In the genomic region with DNA sequence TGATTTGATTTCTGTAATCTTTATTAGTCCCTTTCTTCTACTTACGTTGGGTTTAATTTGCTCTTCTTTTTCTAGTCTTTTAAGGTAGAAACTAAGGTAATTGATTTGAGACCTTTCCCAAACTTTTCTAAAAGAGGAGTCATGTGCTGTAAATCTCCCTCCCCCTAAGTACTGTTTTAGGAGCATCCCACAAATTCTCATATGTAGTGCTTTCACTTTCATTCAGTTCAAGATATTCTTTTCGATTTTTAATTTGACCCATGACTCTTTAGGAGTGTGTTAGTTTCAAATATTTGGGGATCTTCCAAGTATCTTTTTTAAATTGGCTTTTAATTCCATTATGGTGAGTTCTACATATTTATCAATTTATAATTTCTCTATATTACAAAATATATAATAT, we compare ENCODE assay signal across 36 cellular contexts.
DNase-seq lines count a peak whose midpoint lies in the region; ATAC-seq, FAIRE-seq and TF ChIP-seq lines count a peak whose summit lies in the region.
"Had no signal": no experiment of that assay in that cellular context is flagged by ENCODE, and none has a peak within 500 bp of the region (broad histone marks: within the 10 kb centered on the region; RNA-seq: fewer than 3 reads in every experiment).

No MANE protein-coding gene starts in this region.

- in situ Hi-C loops in HepG2 (cut with HindIII; ENCODE audit: extremely low pct_ligation_motif_present, low pct_unique_long_range_greater_than_20kb), result no loop called here

- H2AFZ ChIP-seq in OCI-LY3 (ENCODE audit: low read depth, low read length) (no peak overlapping the region), HepG2 (ENCODE audit: low read length) (no peak overlapping the region)

- TF ChIP-seq POLR2A in HepG2 (IDR thresholded peaks at IDR 0.05; ENCODE audit: insufficient read depth in 1 of 2, low read depth in 2 of 2, low read length in 2 of 2) (no peak), right lobe of liver (IDR thresholded peaks at IDR 0.05) (no peak)

- POLR2A ChIA-PET in HepG2 (lab: Yijun Ruan, JAX), result no interaction called here
- POLR2A ChIA-PET in CD4-positive, alpha-beta T cell (lab: Charles Lee), result no interaction called here

- 57% methylated on average over 2 of the region's 2 CpGs for WGBS in HepG2 (ENCODE audit: low lambda C conversion rate)
- 34% methylated on average over 2 of the region's 2 CpGs for WGBS in right lobe of liver (ENCODE audit: insufficient coverage, low coverage, low lambda C conversion rate, missing lambda C conversion rate)

- no peaks in the 10 kb centered on the region for H3K27me3 Mint-ChIP-seq in CD4-positive, alpha-beta T cell
- H3K27me3 Mint-ChIP-seq: B cell; CD4-positive, alpha-beta memory T cell; CD4-positive, CD25-positive, alpha-beta regulatory T cell; CD8-positive, alpha-beta memory T cell had no signal

- H3K27me3 ChIP-seq in OCI-LY3 (ENCODE audit: low read depth, low read length) (no peaks in the 10 kb centered on the region), HepG2 (ENCODE audit: control insufficient read depth in 1 of 2, insufficient read depth in 2 of 2, low read length in 2 of 2) (no peaks in the 10 kb centered on the region), right lobe of liver (no peaks in the 10 kb centered on the region), SJCRH30 (no peaks in the 10 kb centered on the region)
- no peaks in the 10 kb centered on the region for H3K27me3 ChIP-seq in CD4-positive, alpha-beta T cell (ENCODE audit: control insufficient read depth, insufficient read depth, low read length)
- H3K27me3 ChIP-seq: BE2C; BLaER1; BLaER1 treated with 17β-estradiol and CSF1 and Interleukin-3, amounts not matched to agents 10 nM and 100 nM had no signal

- no peaks in the 10 kb centered on the region for H3K9me3 ChIP-seq in OCI-LY3 (ENCODE audit: insufficient read depth, low read length)
- peaks cover 0 to 4% of the 10 kb centered on the region in 2 donors for H3K9me3 ChIP-seq in kidney (ENCODE audit: control insufficient read depth in 1 of 2, low read length in 2 of 2)
- peaks cover 10% of the 10 kb centered on the region; the same call in 1 of the 2 replicates for H3K9me3 ChIP-seq in HepG2 (ENCODE audit: low read length)
- H3K9me3 ChIP-seq in right lobe of liver, result no peaks in the 10 kb centered on the region
- peaks cover 9% of the 10 kb centered on the region for H3K9me3 ChIP-seq in CD4-positive, alpha-beta T cell (ENCODE audit: control insufficient read depth, low read length)
- H3K9me3 ChIP-seq in SJCRH30 (replicated peaks), result no peaks in the 10 kb centered on the region
- H3K9me3 ChIP-seq: A549, BE2C, BLaER1, Caco-2 had no signal

- H3K4me3 ChIP-seq in OCI-LY3 (ENCODE audit: low read length) (no peak overlapping the region), kidney (ENCODE audit: low read length in 2 of 2) (no peak overlapping the region), HepG2 (replicated peaks in 1 of 3; ENCODE audit: insufficient read depth in 1 of 3, low read depth in 2 of 3, low read length in 3 of 3) (no peak overlapping the region), right lobe of liver (peak overlapping the region in 1 of 3 donors; percentile 26), SJCRH30 (no peak overlapping the region)
- H3K4me3 ChIP-seq: A549; BLaER1; BLaER1 treated with 17β-estradiol and CSF1 and Interleukin-3, amounts not matched to agents 10 nM and 100 nM had no signal

- peaks cover 26% of the 10 kb centered on the region for H3K36me3 Mint-ChIP-seq in CD4-positive, alpha-beta T cell (ENCODE audit: low read depth)
- H3K36me3 Mint-ChIP-seq: CD14-positive monocyte had no signal

- peak overlapping the region; percentile 21 for H3K4me2 ChIP-seq in OCI-LY3 (ENCODE audit: low read length)
- H3K4me2 ChIP-seq in HepG2 (ENCODE audit: low read depth, low read length), result peak overlapping the region; percentile 18; the same call in 1 of the 2 replicates
- H3K4me2 ChIP-seq: A549; BLaER1; BLaER1 treated with 17β-estradiol and CSF1 and Interleukin-3, amounts not matched to agents 10 nM and 100 nM had no signal

- intact Hi-C loops in kidney (cut with DNase I), result no loop called here
- intact Hi-C loops in HepG2 (cut with micrococcal nuclease; ENCODE audit: unreplicated experiment), result loop anchor here (10.0 kb wide), 1 partner anchor 196 kb away; no protein-coding TSS in a partner anchor
- intact Hi-C loops in right lobe of liver (cut with DNase I), result no loop called here
- intact Hi-C loops in CD4-positive, alpha-beta T cell (cut with DNase I, micrococcal nuclease), result no loop called here

- TF ChIP-seq EP300 in HepG2 (IDR thresholded peaks at IDR 0.05; ENCODE audit: low read depth in 2 of 2, low read length in 2 of 2), result no peak
- no peak for TF ChIP-seq EP300 in HepG2 (CRISPR knock-in tag; IDR thresholded peaks at IDR 0.05; ENCODE audit: borderline replicate concordance)

- H4K20me1 ChIP-seq in OCI-LY3 (ENCODE audit: insufficient read depth, low read length) (no peaks in the 10 kb centered on the region), HepG2 (ENCODE audit: insufficient read depth, low read length) (no peaks in the 10 kb centered on the region)
- H4K20me1 ChIP-seq: BLaER1; BLaER1 treated with 17β-estradiol and CSF1 and Interleukin-3, amounts not matched to agents 10 nM and 100 nM had no signal

- H3K9ac ChIP-seq in OCI-LY3 (ENCODE audit: low read length), result no peak overlapping the region
- no peak overlapping the region for H3K9ac ChIP-seq in kidney (ENCODE audit: low read length in 2 of 2)
- no peak overlapping the region for H3K9ac ChIP-seq in HepG2 (ENCODE audit: insufficient read depth, low read depth, low read length)
- H3K9ac ChIP-seq: BLaER1; BLaER1 treated with 17β-estradiol and CSF1 and Interleukin-3, amounts not matched to agents 10 nM and 100 nM had no signal

- no peaks in the 10 kb centered on the region for H3K36me3 ChIP-seq in OCI-LY3 (replicated peaks; ENCODE audit: low read depth, low read length)
- no peaks in the 10 kb centered on the region for H3K36me3 ChIP-seq in kidney (ENCODE audit: control insufficient read depth in 1 of 2, insufficient read depth in 2 of 2, low read length in 2 of 2)
- no peaks in the 10 kb centered on the region for H3K36me3 ChIP-seq in HepG2 (replicated peaks in 1 of 2; ENCODE audit: control insufficient read depth in 1 of 2, insufficient read depth in 2 of 2, low read length in 2 of 2)
- no peaks in the 10 kb centered on the region for H3K36me3 ChIP-seq in right lobe of liver
- H3K36me3 ChIP-seq in SJCRH30, result no peaks in the 10 kb centered on the region
- H3K36me3 ChIP-seq: BE2C; BLaER1; BLaER1 treated with 17β-estradiol and CSF1 and Interleukin-3, amounts not matched to agents 10 nM and 100 nM had no signal

- no peak overlapping the region for H3K27ac Mint-ChIP-seq in CD4-positive, alpha-beta T cell
- H3K27ac Mint-ChIP-seq: B cell; CD14-positive monocyte; CD4-positive, alpha-beta memory T cell; CD4-positive, CD25-positive, alpha-beta regulatory T cell; CD8-positive, alpha-beta memory T cell; CD8-positive, alpha-beta T cell had no signal

- no peaks in the 10 kb centered on the region for H3K4me1 Mint-ChIP-seq in CD4-positive, alpha-beta T cell (ENCODE audit: low read depth)
- H3K4me1 Mint-ChIP-seq: B cell; CD14-positive monocyte; CD4-positive, alpha-beta memory T cell; CD4-positive, CD25-positive, alpha-beta regulatory T cell; CD8-positive, alpha-beta memory T cell had no signal

- H3K4me1 ChIP-seq in OCI-LY3 (ENCODE audit: low read length) (peaks cover 4% of the 10 kb centered on the region), kidney (ENCODE audit: control insufficient read depth in 1 of 2, insufficient read depth in 1 of 2, low read depth in 1 of 2, low read length in 2 of 2) (no peaks in the 10 kb centered on the region), HepG2 (ENCODE audit: insufficient read depth, low read length) (peaks cover 27% of the 10 kb centered on the region), right lobe of liver (peaks cover 0 to 7% (median 3%) of the 10 kb centered on the region in 4 donors), SJCRH30 (no peaks in the 10 kb centered on the region)
- H3K4me1 ChIP-seq: A549, BE2C, Caco-2 had no signal

- no peak for TF ChIP-seq CTCF in OCI-LY3 (IDR thresholded peaks at IDR 0.05; ENCODE audit: low read depth, low read length)
- no peak for TF ChIP-seq CTCF in kidney (IDR thresholded peaks at IDR 0.05; ENCODE audit: borderline replicate concordance, extremely low read depth, insufficient read depth)
- TF ChIP-seq CTCF in HepG2 (CRISPR knock-in tag; IDR thresholded peaks at IDR 0.05), result no peak
- TF ChIP-seq CTCF in right lobe of liver (IDR thresholded peaks at IDR 0.05), result no peak
- TF ChIP-seq CTCF in CD4-positive, alpha-beta T cell (IDR thresholded peaks at IDR 0.05), result no peak

- H3K27ac ChIP-seq in OCI-LY3 (ENCODE audit: low read length) (no peak overlapping the region), kidney (ENCODE audit: low read depth in 2 of 2, low read length in 2 of 2) (no peak overlapping the region), HepG2 (ENCODE audit: extremely low read length, insufficient read depth, low read length) (no peak overlapping the region), right lobe of liver (peak overlapping the region in 1 of 3 donors; percentile 9), SJCRH30 (no peak overlapping the region)
- no peak overlapping the region for H3K27ac ChIP-seq in CD4-positive, alpha-beta T cell (ENCODE audit: low read depth, low read length)
- H3K27ac ChIP-seq: 22Rv1; A549; BLaER1; BLaER1 treated with 17β-estradiol and CSF1 and Interleukin-3, amounts not matched to agents 10 nM and 100 nM; C4-2B had no signal

- DNase-seq in kidney, result no peak
- DNase-seq in HepG2 (ENCODE audit: low spot score), result no peak
- no peak for DNase-seq in right lobe of liver
- DNase-seq in CD4-positive, alpha-beta T cell, result no peak
- DNase-seq in SJCRH30, result no peak
- no peak for DNase-seq in NCI-H1417 treated with DMSO at 0.1 percent for 48 hours (lab: John Stamatoyannopoulos, UW)
- no peak for DNase-seq in NCI-H187 (lab: John Stamatoyannopoulos, UW)
- DNase-seq: 8988T; ACHN; AML-193; BE2C; C1 segment of cervical spinal cord; Caco-2; Calu3; CD4-positive, alpha-beta memory T cell; CD4-positive, CD25-positive, alpha-beta regulatory T cell; CD8-positive, alpha-beta memory T cell; CD8-positive, alpha-beta T cell; COR-L47; DMS 273 treated with DMSO at 0.1 percent for 48 hours; DMS153; DMS53; DMS79; DMS79 treated with DMSO at 0.1 percent for 48 hours; DND-41; EL had no signal

- TF ChIP-seq RAD21 in HepG2 (CRISPR knock-in tag; IDR thresholded peaks at IDR 0.05), result no peak

- no peak overlapping the region for H3K4me3 Mint-ChIP-seq in CD4-positive, alpha-beta T cell
- H3K4me3 Mint-ChIP-seq: B cell; CD14-positive monocyte; CD4-positive, alpha-beta memory T cell; CD4-positive, CD25-positive, alpha-beta regulatory T cell; CD8-positive, alpha-beta memory T cell; CD8-positive, alpha-beta T cell had no signal

- H3K9me3 Mint-ChIP-seq in CD4-positive, alpha-beta T cell, result peaks cover 6% of the 10 kb centered on the region

- H3K79me2 ChIP-seq in OCI-LY3 (ENCODE audit: low read length) (no peaks in the 10 kb centered on the region), HepG2 (ENCODE audit: insufficient read depth, low read length) (no peaks in the 10 kb centered on the region)

- FAIRE-seq in kidney (lab: Jason Lieb, UNC) (peak; percentile 67), HepG2 (lab: Jason Lieb, UNC) (no peak)
- FAIRE-seq: A204.1, A549, D721Med had no signal

- no TSS peak for BruUV-seq in HepG2 (replicated peaks; lab: Mats Ljungman, UMichigan)

- ATAC-seq in HepG2, result no peak
- ATAC-seq in right lobe of liver, result peak in 3 of 4 donors; percentile 51 to 55 (median 53)
- ATAC-seq in CD4-positive, alpha-beta T cell (ENCODE audit: poor library complexity), result no peak
- ATAC-seq: A549; CD8-positive, alpha-beta T cell had no signal

- CTCF ChIA-PET in HepG2 (lab: Yijun Ruan, JAX; ENCODE audit: low intra/inter-chr PET ratio, low total read pairs), result no interaction called here
- CTCF ChIA-PET in CD4-positive, alpha-beta T cell (lab: Charles Lee), result no interaction called here

Comparison
In these comparisons a context has a peak if more than half of its experiments do, and no peak if none do; other contexts are left out.
1. ATAC-seq: peak in right lobe of liver (3 of 4); none in HepG2 (single experiment) and CD4-positive, alpha-beta T cell (single experiment).